16 cellular contexts compared by ENCODE assay signal in the genomic region with DNA sequence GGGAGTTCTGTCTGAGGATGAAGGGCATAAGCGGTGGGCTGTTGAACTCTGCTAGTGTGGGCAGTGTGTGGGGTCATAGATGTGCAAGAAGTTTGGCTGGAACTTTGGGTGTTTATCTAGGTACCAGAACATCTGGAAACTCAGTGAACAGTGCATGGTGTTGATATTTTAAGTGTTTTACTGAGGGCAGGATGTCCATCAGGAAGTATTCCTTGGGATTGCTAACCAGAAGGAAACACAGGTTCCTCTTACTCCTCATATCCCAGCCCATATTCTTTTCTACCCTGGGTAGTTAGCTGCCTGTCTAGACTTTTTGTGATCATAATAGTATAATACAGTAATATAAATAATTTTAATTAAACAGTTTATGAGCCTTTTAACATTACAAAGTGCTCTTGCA. TPM values are rescaled to one million over a fixed set of nuclear protein-coding genes. Genes with fewer than 3 reads are reported as not detected.
A peak's percentile ranks its signal among the peaks of the same experiment; 100 is the strongest.
DNase-seq lines count a peak whose midpoint lies in the region; ATAC-seq and TF ChIP-seq lines count a peak whose summit lies in the region.
"Had no signal": no experiment of that assay in that cellular context is flagged by ENCODE, and none has a peak within 500 bp of the region (broad histone marks: within the 10 kb centered on the region; RNA-seq: fewer than 3 reads in every experiment).

No MANE protein-coding gene starts in this region.

- H3K4me3 Mint-ChIP-seq in nephron progenitor cell = no peak overlapping the region
- H3K4me3 Mint-ChIP-seq: CD4-positive, alpha-beta T cell had no signal

- peaks cover 0 to 24% of the 10 kb centered on the region in 2 donors for H3K4me1 ChIP-seq in right atrium auricular region
- H3K4me1 ChIP-seq: Caco-2 had no signal

- peaks cover 29% of the 10 kb centered on the region for H3K36me3 Mint-ChIP-seq in nephron progenitor cell (ENCODE audit: low read depth)

- TF ChIP-seq CTCF in right atrium auricular region (IDR thresholded peaks at IDR 0.05) (no peak), nephron progenitor cell (IDR thresholded peaks at IDR 0.05) (no peak)

- peaks cover 2% of the 10 kb centered on the region for H3K27me3 Mint-ChIP-seq in nephron progenitor cell (ENCODE audit: low read depth, poor library complexity)
- H3K27me3 Mint-ChIP-seq: CD4-positive, alpha-beta T cell had no signal

- H3K27me3 ChIP-seq in right atrium auricular region = no peaks in the 10 kb centered on the region

- peak; percentile 1 for DNase-seq in DMS53 (lab: John Stamatoyannopoulos, UW)
- DNase-seq in DMS53 treated with DMSO at 0.1 percent for 48 hours (lab: John Stamatoyannopoulos, UW; ENCODE audit: unreplicated experiment) = no peak
- no peak for DNase-seq in left ventricle myocardium superior
- DNase-seq in right atrium auricular region (ENCODE audit: low spot score) = no peak
- no peak for DNase-seq in nephron progenitor cell
- DNase-seq in stimulated activated CD4-positive, alpha-beta T cell treated with anti-CD3 and anti-CD28 coated beads, Interleukin-4, amount 100 ng/mL, for 4 hours = no peak
- DNase-seq: AML-193; Caco-2; CD4-positive, alpha-beta T cell; DMS79 treated with DMSO at 0.1 percent for 48 hours; GF-D8 had no signal

- ATAC-seq in left ventricle myocardium superior (peak; percentile 27), HG02588 (IDR thresholded peaks at IDR 0.05; ENCODE audit: unreplicated experiment) (no peak)
- ATAC-seq: A549 had no signal

- no peaks in the 10 kb centered on the region for H3K4me1 Mint-ChIP-seq in nephron progenitor cell

- no peak overlapping the region for H3K4me3 ChIP-seq in right atrium auricular region
- H3K4me3 ChIP-seq: A549, HAP-1 had no signal

- no peak overlapping the region for H3K27ac ChIP-seq in right atrium auricular region
- H3K27ac ChIP-seq: 22Rv1, C4-2B had no signal

- H3K27ac Mint-ChIP-seq in nephron progenitor cell = peak overlapping the region; percentile 23
- H3K27ac Mint-ChIP-seq: CD4-positive, alpha-beta T cell had no signal

- no peaks in the 10 kb centered on the region for H3K36me3 ChIP-seq in right atrium auricular region
- H3K36me3 ChIP-seq: HAP-1 had no signal

- intact Hi-C loops in left ventricle myocardium superior (cut with micrococcal nuclease) = no loop called here

- no peaks in the 10 kb centered on the region for H3K9me3 Mint-ChIP-seq in nephron progenitor cell
- H3K9me3 Mint-ChIP-seq: CD4-positive, alpha-beta T cell had no signal

- H3K9me3 ChIP-seq in right atrium auricular region = no peaks in the 10 kb centered on the region
- H3K9me3 ChIP-seq: A549, Caco-2, HAP-1 had no signal

RNA-seq across cellular contexts. Expression of a gene that starts 15.5 kb away (rescaled TPM):
- total RNA-seq in left ventricle myocardium superior = 56.8 TPM
- total RNA-seq in right atrium auricular region = 10 to 100 TPM; 58.8 to 60.6 TPM

RNA-seq across cellular contexts. Expression of a gene that starts 15.9 kb away (rescaled TPM):
- 3.3 TPM for total RNA-seq in left ventricle myocardium superior
- 1 to 10 TPM; 1.6 to 2.1 TPM for total RNA-seq in right atrium auricular region
